23 cellular contexts compared by ENCODE assay signal in the genomic region with DNA sequence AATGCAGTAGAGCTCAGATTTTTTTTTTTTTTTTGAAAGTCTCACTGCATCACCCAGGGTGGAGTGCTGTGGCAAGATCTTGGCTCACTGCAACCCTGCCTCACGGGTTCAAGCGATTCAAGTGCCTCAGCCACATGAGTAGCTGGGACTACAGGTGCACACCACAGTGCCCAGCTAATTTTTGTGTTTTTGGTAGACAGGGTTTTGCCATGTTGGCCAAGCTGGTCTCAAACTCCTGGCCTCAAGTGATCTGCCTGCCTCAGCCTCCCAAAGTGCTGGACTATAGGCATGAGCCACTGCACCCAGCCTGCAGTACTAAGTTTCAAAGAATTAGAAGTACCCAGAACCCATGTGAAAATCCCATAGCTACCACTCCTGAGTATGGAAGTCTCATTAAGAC.
"Had no signal": no experiment of that assay in that cellular context is flagged by ENCODE, and none has a peak within 500 bp of the region (broad histone marks: within the 10 kb centered on the region; RNA-seq: fewer than 3 reads in every experiment).

No MANE protein-coding gene starts in this region.

- H3K27me3 Mint-ChIP-seq: stimulated activated naive CD8-positive, alpha-beta T cell treated with anti-CD3 and anti-CD28 coated beads, Interleukin-15, amount 100 ng/mL, for 72 hours had no signal

- ATAC-seq: heart left ventricle; left ventricle myocardium superior; natural killer cell; pancreas; right cardiac atrium; stimulated activated effector memory CD8-positive, alpha-beta T cell treated with anti-CD3 and anti-CD28 coated beads, Interleukin-12 subunit alpha, Interleukin-12 subunit beta, amount 100 ng/mL, for 72 hours; stimulated activated naive CD8-positive, alpha-beta T cell treated with anti-CD3 and anti-CD28 coated beads, Interleukin-15, amount 100 ng/mL, for 72 hours had no signal

- DNase-seq: activated CD4-positive, alpha-beta T cell treated with anti-CD3 and anti-CD28 coated beads for 1 hour; activated CD4-positive, alpha-beta T cell treated with anti-CD3 and anti-CD28 coated beads, Interleukin-2, amount 50 U/mL, for 4 hours; activated gamma-delta T cell; activated naive CD4-positive, alpha-beta T cell treated with anti-CD3 and anti-CD28 coated beads, Interleukin-2, amount 50 U/mL, for 16 hours; aorta; brain microvascular endothelial cell; central memory CD4-positive, alpha-beta T cell; endodermal cell; heart left ventricle; left ventricle myocardium superior; mammary epithelial cell; midbrain; natural killer cell; pancreas; right cardiac atrium; stimulated activated CD4-positive, alpha-beta T cell treated with anti-CD3 and anti-CD28 coated beads, Interleukin-1b, Interleukin-23, amount 100 ng/mL, for 48 hours; stimulated activated naive CD8-positive, alpha-beta T cell treated with anti-CD3 and anti-CD28 coated beads, Interleukin-15, amount 100 ng/mL, for 72 hours; tibial artery; WERI-Rb-1 had no signal

- H3K27ac ChIP-seq: brain microvascular endothelial cell, coronary artery, heart left ventricle, neutrophil, pancreas, tibial artery, WERI-Rb-1 had no signal

- H3K9me3 Mint-ChIP-seq: activated T-helper 1 cell treated with anti-CD3 and anti-CD28 coated beads, Interleukin-12 subunit alpha, Interleukin-12 subunit beta, Interleukin-2, Interleukin-4 antibody, amounts not matched to agents 30 ng/mL and 10 ng/mL and 1 ng/mL, durations not matched to agents 14 hours and 24 hours and 36 hours; endodermal cell; natural killer cell; stimulated activated effector memory CD8-positive, alpha-beta T cell treated with anti-CD3 and anti-CD28 coated beads, Interleukin-12 subunit alpha, Interleukin-12 subunit beta, amount 100 ng/mL, for 72 hours had no signal

- H3K4me3 Mint-ChIP-seq: activated T-helper 1 cell treated with anti-CD3 and anti-CD28 coated beads, Interleukin-12 subunit alpha, Interleukin-12 subunit beta, Interleukin-2, Interleukin-4 antibody, amounts not matched to agents 30 ng/mL and 10 ng/mL and 1 ng/mL, durations not matched to agents 14 hours and 24 hours and 36 hours; endodermal cell; natural killer cell; stimulated activated effector memory CD8-positive, alpha-beta T cell treated with anti-CD3 and anti-CD28 coated beads, Interleukin-12 subunit alpha, Interleukin-12 subunit beta, amount 100 ng/mL, for 72 hours; stimulated activated naive CD8-positive, alpha-beta T cell treated with anti-CD3 and anti-CD28 coated beads, Interleukin-15, amount 100 ng/mL, for 72 hours had no signal

- H3K27me3 ChIP-seq: brain microvascular endothelial cell, heart left ventricle, neutrophil, pancreas, tibial artery had no signal

- H3K4me3 ChIP-seq: coronary artery, heart left ventricle, pancreas, tibial artery had no signal

- H3K27ac Mint-ChIP-seq: activated T-helper 1 cell treated with anti-CD3 and anti-CD28 coated beads, Interleukin-12 subunit alpha, Interleukin-12 subunit beta, Interleukin-2, Interleukin-4 antibody, amounts not matched to agents 30 ng/mL and 10 ng/mL and 1 ng/mL, durations not matched to agents 14 hours and 24 hours and 36 hours; endodermal cell; stimulated activated effector memory CD8-positive, alpha-beta T cell treated with anti-CD3 and anti-CD28 coated beads, Interleukin-12 subunit alpha, Interleukin-12 subunit beta, amount 100 ng/mL, for 72 hours; stimulated activated naive CD8-positive, alpha-beta T cell treated with anti-CD3 and anti-CD28 coated beads, Interleukin-15, amount 100 ng/mL, for 72 hours had no signal

- H3K4me1 ChIP-seq: heart left ventricle, pancreas, tibial artery had no signal

- H3K9me3 ChIP-seq: heart left ventricle, neutrophil, pancreas, tibial artery had no signal
